8 cellular contexts compared by ENCODE assay signal in genomic region chr9:137129456-137130175, GRCh38. TPM values are rescaled to one million over a fixed set of nuclear protein-coding genes. Genes with fewer than 3 reads are reported as not detected.
DNase-seq lines count a peak whose midpoint lies in the region; ATAC-seq and TF ChIP-seq lines count a peak whose summit lies in the region.

No MANE protein-coding gene starts in this region.

- peak overlapping the region; percentile 92 for H3K4me2 ChIP-seq in trophoblast cell (ENCODE audit: low read length)

- H3K4me3 ChIP-seq in adipocyte (ENCODE audit: low read length): peak overlapping the region; percentile 84
- peak overlapping the region; percentile 52 to 89 (median 80) for H3K4me3 ChIP-seq in heart left ventricle
- H3K4me3 ChIP-seq in trophoblast cell (ENCODE audit: low read depth, low read length): peak overlapping the region; percentile 91
- peak overlapping the region; percentile 55 to 65 (median 60) for H3K4me3 ChIP-seq in tibial nerve

- peak overlapping the region; percentile 82 for H3K18ac ChIP-seq in trophoblast cell (ENCODE audit: low read length)

- H4K8ac ChIP-seq in trophoblast cell (ENCODE audit: low read depth, low read length): peak overlapping the region; percentile 94

- DNase-seq in GM10266 (ENCODE audit: extremely low spot score) (peak; percentile 97), NCI-H128 (lab: John Stamatoyannopoulos, UW; ENCODE audit: unreplicated experiment) (peak; percentile 87), SW 1271 (lab: John Stamatoyannopoulos, UW) (peak; percentile 90), adipocyte (ENCODE audit: low read depth) (peak; percentile 97), heart left ventricle (peak; percentile 87 to 95 (median 91)), trophoblast cell (peak; percentile 95 to 96), tibial nerve (ENCODE audit: low spot score in 2 of 2) (peak; percentile 45 to 54)

- H3K27ac ChIP-seq in heart left ventricle (peak overlapping the region in 11 of 12 donors; percentile 58 to 87 (median 72)), trophoblast cell (ENCODE audit: low read depth, low read length) (no peak overlapping the region), tibial nerve (peak overlapping the region in 3 of 4 donors; percentile 71 to 79 (median 72))

- H3K14ac ChIP-seq in trophoblast cell (ENCODE audit: low read length): peak overlapping the region; percentile 89

- H3K4ac ChIP-seq in trophoblast cell (ENCODE audit: low read depth, low read length): peak overlapping the region; percentile 69

- 0 to 2% (median 1%) methylated on average over 34 to 86 of the region's 86 CpGs; no CpG with 5 or more reads in 1 of the 4 donors for WGBS in heart left ventricle, 4 donors
- WGBS in trophoblast cell (ENCODE audit: extremely low coverage, insufficient coverage, insufficient read length): no CpG with 5 or more reads among the region's 86 CpGs
- 2% methylated on average over 53 to 57 of the region's 86 CpGs for WGBS in tibial nerve, 2 donors

- H3K79me2 ChIP-seq in trophoblast cell (ENCODE audit: control insufficient read depth, insufficient read depth, low read length, poor library complexity): peaks cover 11% of the 10 kb centered on the region

- TF ChIP-seq EP300 in tibial nerve (IDR thresholded peaks at IDR 0.05): peak in 1 of 2 donors; percentile 76

- H2AK5ac ChIP-seq in trophoblast cell (ENCODE audit: low read length): no peak overlapping the region

- H3K79me1 ChIP-seq in trophoblast cell (ENCODE audit: low read length): peaks cover 9% of the 10 kb centered on the region

- TF ChIP-seq POLR2A in heart left ventricle (IDR thresholded peaks at IDR 0.05): peak in 1 of 2 donors; percentile 59
- no peak for TF ChIP-seq POLR2A in tibial nerve (IDR thresholded peaks at IDR 0.05)

- H2BK12ac ChIP-seq in trophoblast cell (ENCODE audit: low read length): no peak overlapping the region

- H2AFZ ChIP-seq in trophoblast cell (ENCODE audit: insufficient read depth, low read length, poor library complexity): peak overlapping the region; percentile 90

- intact Hi-C loops in heart left ventricle (cut with DNase I): loop anchor here in 5 of 10 donors (1.0 to 10.0 kb wide), 4 partner anchors 38 to 295 kb away; partner anchors contain the start of genes ANAPC2 (in 3 of the 5), SSNA1 (in 3 of the 5), EXD3 (in 1 of the 5) and NOXA1 (in 1 of the 5)

- H3K36me3 ChIP-seq in adipocyte (ENCODE audit: control insufficient read depth, insufficient read depth, low read length, severe bottlenecking): no peaks in the 10 kb centered on the region
- no peaks in the 10 kb centered on the region for H3K36me3 ChIP-seq in heart left ventricle
- H3K36me3 ChIP-seq in trophoblast cell (ENCODE audit: control insufficient read depth in 1 of 2, insufficient read depth in 2 of 2, low read length in 2 of 2): no peaks in the 10 kb centered on the region
- H3K36me3 ChIP-seq in tibial nerve: no peaks in the 10 kb centered on the region

- no peak overlapping the region for H3K23ac ChIP-seq in trophoblast cell (ENCODE audit: low read length)

- H2BK5ac ChIP-seq in trophoblast cell (ENCODE audit: low read depth, low read length, poor library complexity): peak overlapping the region; percentile 35

- peaks cover 21% of the 10 kb centered on the region for H3K4me1 ChIP-seq in adipocyte (ENCODE audit: control insufficient read depth, insufficient read depth, low read length)
- H3K4me1 ChIP-seq in heart left ventricle: peaks cover 0 to 39% (median 24%) of the 10 kb centered on the region in 12 donors
- H3K4me1 ChIP-seq in trophoblast cell (ENCODE audit: control insufficient read depth in 1 of 2, insufficient read depth in 2 of 2, low read length in 2 of 2): peaks cover 10 to 11% of the 10 kb centered on the region in 2 experiments
- peaks cover 0 to 33% (median 9%) of the 10 kb centered on the region in 4 donors for H3K4me1 ChIP-seq in tibial nerve

- peak; percentile 90 for ATAC-seq in HG02623 (IDR thresholded peaks at IDR 0.05; ENCODE audit: unreplicated experiment)
- peak; percentile 99 to 100 (median 99) for ATAC-seq in heart left ventricle

- peak overlapping the region; percentile 97 for H4K12ac ChIP-seq in trophoblast cell (ENCODE audit: low read depth, low read length)

- H3K27me3 ChIP-seq in adipocyte (replicated peaks; ENCODE audit: control insufficient read depth, insufficient read depth, low read length): no peaks in the 10 kb centered on the region
- H3K27me3 ChIP-seq in heart left ventricle: peaks cover 0 to 22% (median 8%) of the 10 kb centered on the region in 9 donors
- no peaks in the 10 kb centered on the region for H3K27me3 ChIP-seq in trophoblast cell (ENCODE audit: insufficient read depth, low read length)
- H3K27me3 ChIP-seq in tibial nerve: peaks cover 0 to 20% of the 10 kb centered on the region in 2 donors

- H3K9ac ChIP-seq in adipocyte (ENCODE audit: low read length): peak overlapping the region; percentile 87
- H3K9ac ChIP-seq in trophoblast cell (ENCODE audit: low read length): peak overlapping the region; percentile 83

- TF ChIP-seq CTCF in GM10266 (IDR thresholded peaks at IDR 0.05; ENCODE audit: control insufficient read depth, insufficient read depth, low read depth, missing control alignments) (no peak), heart left ventricle (IDR thresholded peaks at IDR 0.05) (no peak), tibial nerve (IDR thresholded peaks at IDR 0.05) (peak in 1 of 5 experiments; percentile 13)

- no peaks in the 10 kb centered on the region for H3K9me3 ChIP-seq in adipocyte (ENCODE audit: control insufficient read depth, low read length)
- peaks cover 0 to 14% (median 0%) of the 10 kb centered on the region in 12 donors for H3K9me3 ChIP-seq in heart left ventricle
- H3K9me3 ChIP-seq in trophoblast cell (ENCODE audit: insufficient read depth, low read depth, low read length): no peaks in the 10 kb centered on the region
- peaks cover 0 to 28% (median 0%) of the 10 kb centered on the region in 4 donors for H3K9me3 ChIP-seq in tibial nerve

- peak overlapping the region; percentile 57 for H2BK120ac ChIP-seq in trophoblast cell (ENCODE audit: insufficient read depth, low read length, poor library complexity)

- H4K91ac ChIP-seq in trophoblast cell (ENCODE audit: low read depth, low read length): peak overlapping the region; percentile 86

RNA-seq across cellular contexts. Expression of gene GRIN1, which starts 9.3 kb away (rescaled TPM):
- total RNA-seq in heart left ventricle (not detected), tibial nerve (under 1 TPM in 1 of 4 donors, not detected in 3; 0.21 TPM)
- polyA plus RNA-seq in heart left ventricle: under 1 TPM in 1 of 2 donors, not detected in 1; 0.10 TPM
- 0.10 and 0.16 TPM in 2 replicates for polyA plus RNA-seq in trophoblast cell (2013)

RNA-seq across cellular contexts. Expression of gene DPP7, which starts 15.1 kb away (rescaled TPM):
- total RNA-seq in heart left ventricle: 100 to 1,000 TPM in 8 of 9 donors, 10 to 100 TPM in 1; 96.6 to 137 (median 119) TPM
- polyA plus RNA-seq in heart left ventricle: 100 to 1,000 TPM; 112 to 260 TPM
- 11.0 and 12.4 TPM in 2 replicates for polyA plus RNA-seq in trophoblast cell (2013)
- total RNA-seq in tibial nerve: 100 to 1,000 TPM in 3 of 4 donors, 10 to 100 TPM in 1; 74.7 to 272 (median 145) TPM

RNA-seq across cellular contexts. Expression of gene LRRC26, which starts 40.2 kb away (rescaled TPM):
- not detected for total RNA-seq in heart left ventricle
- polyA plus RNA-seq in heart left ventricle: not detected
- not detected in 2 replicates for polyA plus RNA-seq in trophoblast cell (2013)
- not detected for total RNA-seq in tibial nerve

RNA-seq across cellular contexts. Expression of gene TMEM210, which starts 42.2 kb away (rescaled TPM):
- total RNA-seq in heart left ventricle: not detected
- polyA plus RNA-seq in heart left ventricle: not detected
- polyA plus RNA-seq in trophoblast cell (2013): not detected in 2 replicates
- not detected for total RNA-seq in tibial nerve

RNA-seq across cellular contexts. Expression of gene MAN1B1, which starts 42.8 kb away (rescaled TPM):
- total RNA-seq in heart left ventricle (10 to 100 TPM; 17.6 to 40.6 (median 21.7) TPM), tibial nerve (10 to 100 TPM; 47.3 to 58.1 (median 52.1) TPM)
- 10 to 100 TPM; 26.7 to 29.5 TPM for polyA plus RNA-seq in heart left ventricle
- polyA plus RNA-seq in trophoblast cell (2013): 36.5 and 37.4 TPM in 2 replicates
